ENCODE assay signal across 8 cellular contexts in the genomic region with DNA sequence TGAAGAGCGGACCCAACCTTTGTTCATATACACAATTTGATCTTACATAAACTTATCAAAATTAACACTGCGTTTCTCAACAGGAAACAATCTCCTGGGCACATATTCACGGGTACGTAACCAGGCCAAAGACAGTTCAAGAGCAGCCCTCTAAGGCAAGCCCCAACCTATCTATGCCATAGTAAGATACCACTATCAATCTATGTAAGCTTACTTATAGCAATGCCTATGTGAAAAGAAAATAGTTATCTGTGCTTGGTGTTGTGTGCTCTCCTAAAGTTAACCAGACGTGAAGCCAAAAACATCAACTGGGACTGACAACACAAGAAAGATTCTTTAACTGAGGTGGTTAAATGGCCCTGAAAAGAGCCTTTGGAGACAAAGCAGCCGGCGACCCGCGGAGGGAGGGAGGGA. TPM values are rescaled to one million over a fixed set of nuclear protein-coding genes. Genes with fewer than 3 reads are reported as not detected.
DNase-seq lines count a peak whose midpoint lies in the region; ATAC-seq and TF ChIP-seq lines count a peak whose summit lies in the region.

No MANE protein-coding gene starts in this region.

- intact Hi-C loops in Caco-2 (cut with micrococcal nuclease; ENCODE audit: unreplicated experiment) (no loop called here), aorta (cut with DNase I) (no loop called here)

- H3K9me3 ChIP-seq in Caco-2 (no peaks in the 10 kb centered on the region), mononuclear cell (ENCODE audit: low read depth, low read length) (no peaks in the 10 kb centered on the region), aorta (ENCODE audit: control insufficient read depth, low read length) (no peaks in the 10 kb centered on the region)

- H3K36me3 ChIP-seq in Caco-2 (ENCODE audit: control insufficient read depth, insufficient read depth, low read length), result no peaks in the 10 kb centered on the region; the same call in 1 of the 2 replicates
- H3K36me3 ChIP-seq in aorta (ENCODE audit: control insufficient read depth in 1 of 2, insufficient read depth in 2 of 2, low read length in 1 of 2), result no peaks in the 10 kb centered on the region

- peak overlapping the region; percentile 92 for H3K27ac Mint-ChIP-seq in Caco-2 (ENCODE audit: unreplicated experiment)
- H3K27ac Mint-ChIP-seq in central memory CD8-positive, alpha-beta T cell (ENCODE audit: low read depth), result peak overlapping the region; percentile 75

- POLR2A ChIA-PET in Caco-2 (lab: Charles Lee), result no interaction called here

- H3K9me3 Mint-ChIP-seq in Caco-2 (ENCODE audit: unreplicated experiment), result no peaks in the 10 kb centered on the region
- H3K9me3 Mint-ChIP-seq in central memory CD8-positive, alpha-beta T cell, result no peaks in the 10 kb centered on the region

- H3K4me1 Mint-ChIP-seq in Caco-2 (ENCODE audit: low read depth, unreplicated experiment), result peaks cover 29% of the 10 kb centered on the region
- H3K4me1 Mint-ChIP-seq in central memory CD8-positive, alpha-beta T cell, result peaks cover 43% of the 10 kb centered on the region

- no peaks in the 10 kb centered on the region for H3K27me3 Mint-ChIP-seq in Caco-2 (ENCODE audit: insufficient read depth, unreplicated experiment)
- no peaks in the 10 kb centered on the region for H3K27me3 Mint-ChIP-seq in central memory CD8-positive, alpha-beta T cell

- ATAC-seq in central memory CD8-positive, alpha-beta T cell (replicated peaks; ENCODE audit: extremely low read depth, poor library complexity, severe bottlenecking), result no peak
- ATAC-seq in aorta (ENCODE audit: low FRiP score), result no peak
- ATAC-seq in HG02938 (IDR thresholded peaks at IDR 0.05; ENCODE audit: unreplicated experiment), result no peak
- no peak for ATAC-seq in HG02610 (IDR thresholded peaks at IDR 0.05; ENCODE audit: unreplicated experiment)

- no peaks in the 10 kb centered on the region for H3K27me3 ChIP-seq in Caco-2 (replicated peaks; ENCODE audit: control insufficient read depth, insufficient read depth, low read length)
- no peaks in the 10 kb centered on the region for H3K27me3 ChIP-seq in mononuclear cell (ENCODE audit: insufficient read depth, low read length)
- no peaks in the 10 kb centered on the region for H3K27me3 ChIP-seq in aorta (ENCODE audit: control insufficient read depth in 1 of 2, insufficient read depth in 2 of 2, low read length in 1 of 2)

- peak overlapping the region in 1 of 2 donors; percentile 74 for H3K27ac ChIP-seq in aorta (ENCODE audit: low read depth in 1 of 2, low read length in 2 of 2)

- no peak for TF ChIP-seq POLR2A in NB4 (IDR thresholded peaks at IDR 0.05; ENCODE audit: extremely low read depth, insufficient read length)

- WGBS in aorta, 2 donors, result 3 to 5% methylated on average over 9 of the region's 9 CpGs

- CTCF ChIA-PET in Caco-2 (lab: Charles Lee), result no interaction called here

- H3K4me3 ChIP-seq in Caco-2 (ENCODE audit: low read depth, low read length) (peak overlapping the region; percentile 48), NB4 (ENCODE audit: low read depth, low read length) (peak overlapping the region; percentile 81), mononuclear cell (ENCODE audit: low read length) (peak overlapping the region; percentile 42), aorta (ENCODE audit: low read length in 2 of 2) (peak overlapping the region; percentile 45 to 69)

- no peak for TF ChIP-seq CTCF in Caco-2 (IDR thresholded peaks at IDR 0.05; ENCODE audit: insufficient read depth in 1 of 2, low read depth in 1 of 2, low read length in 1 of 2, severe bottlenecking in 1 of 2, unreplicated experiment in 1 of 2)
- no peak for TF ChIP-seq CTCF in NB4 (IDR thresholded peaks at IDR 0.05; ENCODE audit: low read depth, low read length)

- peak overlapping the region; percentile 92 for H3K4me3 Mint-ChIP-seq in Caco-2 (ENCODE audit: unreplicated experiment)
- H3K4me3 Mint-ChIP-seq in central memory CD8-positive, alpha-beta T cell, result peak overlapping the region; percentile 86

- BruUV-seq in Caco-2 (replicated peaks; lab: Mats Ljungman, UMichigan), result no TSS peak

- H3K4me1 ChIP-seq in Caco-2 (peaks cover 41% of the 10 kb centered on the region), mononuclear cell (ENCODE audit: insufficient read depth, low read length) (peaks cover 41% of the 10 kb centered on the region), aorta (ENCODE audit: control insufficient read depth in 1 of 2, insufficient read depth in 2 of 2, low read length in 2 of 2) (peaks cover 4 to 14% of the 10 kb centered on the region in 2 donors)

- peak in 1 of 2 experiments; percentile 1 for DNase-seq in Caco-2
- DNase-seq in NB4 (ENCODE audit: low read depth), result peak; percentile 44
- DNase-seq in central memory CD8-positive, alpha-beta T cell (ENCODE audit: low spot score in 2 of 2), result no peak
- DNase-seq in aorta, result no peak
- DNase-seq in MV-4-11 (lab: John Stamatoyannopoulos, UW), result no peak

- H3K36me3 Mint-ChIP-seq in Caco-2 (ENCODE audit: insufficient read depth, unreplicated experiment), result peaks cover 43% of the 10 kb centered on the region
- H3K36me3 Mint-ChIP-seq in central memory CD8-positive, alpha-beta T cell (ENCODE audit: insufficient read depth), result peaks cover 5% of the 10 kb centered on the region

RNA-seq across cellular contexts. Expression of a gene that starts 49.4 kb away (rescaled TPM):
- 22.7 and 22.9 TPM in 2 replicates for total RNA-seq in Caco-2 (2022)
- total RNA-seq in mononuclear cell, result 4.0 TPM
- total RNA-seq in aorta, result 10 to 100 TPM in 1 of 2 donors, 1 to 10 TPM in 1; 8.7 to 14.0 TPM
- 10 to 100 TPM; 22.3 to 26.6 TPM for polyA plus RNA-seq in aorta
